Comparison of ENCODE assay signal across 13 cellular contexts in genomic region chr4:78622253-78622979, GRCh38.
DNase-seq lines count a peak whose midpoint lies in the region; ATAC-seq and TF ChIP-seq lines count a peak whose summit lies in the region.
"Had no signal": no experiment of that assay in that cellular context is flagged by ENCODE, and none has a peak within 500 bp of the region (broad histone marks: within the 10 kb centered on the region; RNA-seq: fewer than 3 reads in every experiment).

No MANE protein-coding gene starts in this region.

- in situ Hi-C loops in brain microvascular endothelial cell (cut with HindIII; ENCODE audit: low pct_ligation_motif_present, low sequenced_read_pairs) (loop anchor here (25.0 kb wide), 1 partner anchor 240 kb away; no protein-coding TSS in a partner anchor), GM13977 (cut with MboI; ENCODE audit: low pct_unique_long_range_greater_than_20kb, low sequenced_read_pairs, unreplicated experiment) (no loop called here)

- no peaks in the 10 kb centered on the region for H3K9me3 ChIP-seq in aorta (ENCODE audit: control insufficient read depth, low read length)

- DNase-seq in AG08395 (ENCODE audit: low spot score) = peak; percentile 36
- peak in 64 of 76 experiments; percentile 2 to 72 (median 28) for DNase-seq in HUDEP-2 (lab: John Stamatoyannopoulos, UW; ENCODE audit: unreplicated experiment in 76 of 76)
- DNase-seq in brain microvascular endothelial cell = peak; percentile 58
- peak; percentile 84 for DNase-seq in kidney glomerular epithelial cell (lab: John Stamatoyannopoulos, UW)
- no peak for DNase-seq in T-helper 9 cell
- DNase-seq in GM13977 (ENCODE audit: low spot score) = no peak
- no peak for DNase-seq in aorta
- no peak for DNase-seq in activated effector memory CD4-positive, alpha-beta T cell treated with anti-CD3 and anti-CD28 coated beads, Interleukin-2, amount 50 U/mL, for 16 hours
- DNase-seq: activated CD4-positive, alpha-beta memory T cell treated with anti-CD3 and anti-CD28 coated beads for 36 hours; effector CD4-positive, alpha-beta T cell; NCI-H1048; NCI-H526 treated with DMSO at 0.1 percent for 48 hours; stimulated activated CD4-positive, alpha-beta T cell treated with anti-CD3 and anti-CD28 coated beads, Interleukin-15, amount 100 ng/mL, for 24 hours had no signal

- intact Hi-C loops in aorta (cut with DNase I) = no loop called here

- H3K27me3 ChIP-seq in brain microvascular endothelial cell (replicated peaks) (no peaks in the 10 kb centered on the region), aorta (ENCODE audit: control insufficient read depth in 1 of 2, insufficient read depth in 2 of 2, low read length in 1 of 2) (no peaks in the 10 kb centered on the region)

- H3K4me1 ChIP-seq in aorta (ENCODE audit: control insufficient read depth in 1 of 2, insufficient read depth in 2 of 2, low read length in 2 of 2) = peaks cover 0 to 2% of the 10 kb centered on the region in 2 donors

- H3K27ac ChIP-seq in brain microvascular endothelial cell (no peak overlapping the region), aorta (ENCODE audit: low read depth in 1 of 2, low read length in 2 of 2) (no peak overlapping the region)

- H3K36me3 ChIP-seq in brain microvascular endothelial cell (replicated peaks) (no peaks in the 10 kb centered on the region), aorta (ENCODE audit: control insufficient read depth in 1 of 2, insufficient read depth in 2 of 2, low read length in 1 of 2) (no peaks in the 10 kb centered on the region)

- no peak for ATAC-seq in aorta (ENCODE audit: low FRiP score)

- TF ChIP-seq CTCF in brain microvascular endothelial cell (IDR thresholded peaks at IDR 0.05; ENCODE audit: low read depth, low read length, missing control alignments) (no peak), GM13977 (IDR thresholded peaks at IDR 0.05; ENCODE audit: extremely low read depth, insufficient read depth, missing control alignments) (no peak)

- H3K4me3 ChIP-seq in brain microvascular endothelial cell (ENCODE audit: low read depth, low read length) (no peak overlapping the region), aorta (ENCODE audit: low read length in 2 of 2) (no peak overlapping the region)

- WGBS in aorta, 2 donors = 83 to 86% methylated on average over 6 of the region's 6 CpGs

Comparison
In these comparisons a context has a peak if more than half of its experiments do, and no peak if none do; other contexts are left out.
1. DNase-seq: peak in AG08395 (single experiment), HUDEP-2 (64 of 76), brain microvascular endothelial cell (single experiment) and kidney glomerular epithelial cell (single experiment); none in T-helper 9 cell (single experiment), GM13977 (single experiment), aorta (0 of 2) and activated effector memory CD4-positive, alpha-beta T cell treated with anti-CD3 and anti-CD28 coated beads, Interleukin-2, amount 50 U/mL, for 16 hours (single experiment).